ENCODE assay signal across 18 cellular contexts in genomic region chr17:66740226-66740625, GRCh38.
DNase-seq lines count a peak whose midpoint lies in the region; ATAC-seq and TF ChIP-seq lines count a peak whose summit lies in the region.
"Had no signal": no experiment of that assay in that cellular context is flagged by ENCODE, and none has a peak within 500 bp of the region (broad histone marks: within the 10 kb centered on the region; RNA-seq: fewer than 3 reads in every experiment).

No MANE protein-coding gene starts in this region.

- H3K9me3 Mint-ChIP-seq in activated CD4-positive, alpha-beta T cell treated with anti-CD3 and anti-CD28 coated beads, Interleukin-2, amount 10 ng/mL, durations not matched to agents 7 days and 5 days, result no peaks in the 10 kb centered on the region
- no peaks in the 10 kb centered on the region for H3K9me3 Mint-ChIP-seq in neural progenitor cell
- H3K9me3 Mint-ChIP-seq: HFFc6 had no signal

- H3K36me3 ChIP-seq in neural progenitor cell (no peaks in the 10 kb centered on the region), breast epithelium (no peaks in the 10 kb centered on the region)

- H3K4me1 Mint-ChIP-seq in activated CD4-positive, alpha-beta T cell treated with anti-CD3 and anti-CD28 coated beads, Interleukin-2, amount 10 ng/mL, durations not matched to agents 7 days and 5 days, result no peaks in the 10 kb centered on the region
- peaks cover 38% of the 10 kb centered on the region for H3K4me1 Mint-ChIP-seq in neural progenitor cell
- H3K4me1 Mint-ChIP-seq: CD14-positive monocyte had no signal

- no peak for DNase-seq in activated CD4-positive, alpha-beta T cell treated with anti-CD3 and anti-CD28 coated beads, Interleukin-2, amount 10 ng/mL, durations not matched to agents 7 days and 5 days
- DNase-seq in activated CD4-positive, alpha-beta T cell treated with anti-CD3 and anti-CD28 coated beads, Interleukin-2, amount 50 U/mL, for 48 hours, result no peak
- DNase-seq in NCI-H82 treated with DMSO at 0.1 percent for 48 hours (lab: John Stamatoyannopoulos, UW; ENCODE audit: unreplicated experiment) (peak; percentile 19), neural progenitor cell (ENCODE audit: low spot score) (no peak), breast epithelium (ENCODE audit: low spot score in 2 of 2) (no peak), SW 1271 (lab: John Stamatoyannopoulos, UW) (no peak)
- DNase-seq: 8988T; CD4-positive, alpha-beta memory T cell; DMS153; DMS79; GDM1; GOT3; H7; HFFc6 had no signal

- intact Hi-C loops in breast epithelium (cut with DNase I; ENCODE audit: low total_unique reads), result no loop called here

- no peak for ATAC-seq in GM21529 (IDR thresholded peaks at IDR 0.05; ENCODE audit: unreplicated experiment)
- ATAC-seq: HCT116 had no signal

- no peaks in the 10 kb centered on the region for H3F3A ChIP-seq in neural progenitor cell (ENCODE audit: low read depth)

- CTCF ChIA-PET in activated CD4-positive, alpha-beta T cell treated with anti-CD3 and anti-CD28 coated beads, Interleukin-2, amount 10 ng/mL, durations not matched to agents 7 days and 5 days (lab: Charles Lee), result interaction anchor here (1.7 kb wide), 1 partner anchor 12 kb away, joined by 6 read pairs; no protein-coding TSS in a partner anchor

- no peak for TF ChIP-seq CTCF in neural progenitor cell (IDR thresholded peaks at IDR 0.05)
- no peak for TF ChIP-seq CTCF in breast epithelium (IDR thresholded peaks at IDR 0.05)

- peaks cover 38% of the 10 kb centered on the region for H3K36me3 Mint-ChIP-seq in activated CD4-positive, alpha-beta T cell treated with anti-CD3 and anti-CD28 coated beads, Interleukin-2, amount 10 ng/mL, durations not matched to agents 7 days and 5 days (ENCODE audit: low read depth)
- peaks cover 13% of the 10 kb centered on the region for H3K36me3 Mint-ChIP-seq in neural progenitor cell

- peaks cover 13% of the 10 kb centered on the region for H3K4me1 ChIP-seq in neural progenitor cell
- H3K4me1 ChIP-seq in breast epithelium, result no peaks in the 10 kb centered on the region

- H3K4me3 Mint-ChIP-seq in activated CD4-positive, alpha-beta T cell treated with anti-CD3 and anti-CD28 coated beads, Interleukin-2, amount 10 ng/mL, durations not matched to agents 7 days and 5 days, result no peak overlapping the region
- H3K4me3 Mint-ChIP-seq in neural progenitor cell, result no peak overlapping the region
- H3K4me3 Mint-ChIP-seq: CD14-positive monocyte; CD4-positive, alpha-beta memory T cell; HFFc6 had no signal

- peak overlapping the region; percentile 3 for H3K4me2 ChIP-seq in neural progenitor cell
- H3K4me2 ChIP-seq: BLaER1 had no signal

- H3K27ac ChIP-seq in neural progenitor cell (no peak overlapping the region), breast epithelium (no peak overlapping the region)
- H3K27ac ChIP-seq: BLaER1 had no signal

- H3K79me2 ChIP-seq in neural progenitor cell (ENCODE audit: low read depth), result no peaks in the 10 kb centered on the region

- H3K9me3 ChIP-seq in neural progenitor cell (ENCODE audit: low read depth) (no peaks in the 10 kb centered on the region), breast epithelium (no peaks in the 10 kb centered on the region)
- H3K9me3 ChIP-seq: BLaER1 had no signal

- H2AFZ ChIP-seq in neural progenitor cell (replicated peaks), result no peak overlapping the region

- H3K27me3 Mint-ChIP-seq in activated CD4-positive, alpha-beta T cell treated with anti-CD3 and anti-CD28 coated beads, Interleukin-2, amount 10 ng/mL, durations not matched to agents 7 days and 5 days, result no peaks in the 10 kb centered on the region
- peaks cover 5% of the 10 kb centered on the region for H3K27me3 Mint-ChIP-seq in neural progenitor cell (ENCODE audit: insufficient read depth, low read depth)
- H3K27me3 Mint-ChIP-seq: CD4-positive, alpha-beta memory T cell had no signal

- no peak for TF ChIP-seq POLR2A in breast epithelium (IDR thresholded peaks at IDR 0.05)

- H3K27ac Mint-ChIP-seq in activated CD4-positive, alpha-beta T cell treated with anti-CD3 and anti-CD28 coated beads, Interleukin-2, amount 10 ng/mL, durations not matched to agents 7 days and 5 days, result peak overlapping the region; percentile 4
- peak overlapping the region; percentile 64 for H3K27ac Mint-ChIP-seq in neural progenitor cell
- H3K27ac Mint-ChIP-seq: CD14-positive monocyte, HFFc6 had no signal

- H3K27me3 ChIP-seq in neural progenitor cell (no peaks in the 10 kb centered on the region), breast epithelium (no peaks in the 10 kb centered on the region)
- H3K27me3 ChIP-seq: BLaER1 had no signal

- H4K20me1 ChIP-seq in neural progenitor cell (ENCODE audit: low read depth), result no peaks in the 10 kb centered on the region
- H4K20me1 ChIP-seq: BLaER1 had no signal

- no peak overlapping the region for H3K9ac ChIP-seq in neural progenitor cell
- H3K9ac ChIP-seq: BLaER1 had no signal

- H3K4me3 ChIP-seq in neural progenitor cell, result no peak overlapping the region
- H3K4me3 ChIP-seq in breast epithelium, result no peak overlapping the region
- H3K4me3 ChIP-seq: BLaER1 had no signal

- POLR2A ChIA-PET in activated CD4-positive, alpha-beta T cell treated with anti-CD3 and anti-CD28 coated beads, Interleukin-2, amount 10 ng/mL, durations not matched to agents 7 days and 5 days (lab: Charles Lee), result no interaction called here
